In genomic region chr1:28369225-28369517, GRCh38 we compare ENCODE assay signal across 8 cellular contexts. TPM values are rescaled to one million over a fixed set of nuclear protein-coding genes. Genes with fewer than 3 reads are reported as not detected.
DNase-seq lines count a peak whose midpoint lies in the region; ATAC-seq and TF ChIP-seq lines count a peak whose summit lies in the region.

No MANE protein-coding gene starts in this region.

- peaks cover 10% of the 10 kb centered on the region for H3K4me1 Mint-ChIP-seq in T-helper 17 cell

- no peak for ATAC-seq in T-helper 17 cell
- ATAC-seq in GM21515 (IDR thresholded peaks at IDR 0.05; ENCODE audit: unreplicated experiment) = no peak

- peak overlapping the region; percentile 91 for H3K4me3 Mint-ChIP-seq in T-helper 17 cell

- no peaks in the 10 kb centered on the region for H3K27me3 Mint-ChIP-seq in T-helper 17 cell

- TF ChIP-seq CTCF in GM12875 (IDR thresholded peaks at IDR 0.05; ENCODE audit: borderline replicate concordance, insufficient read depth, low read depth, low read length) (no peak), fibroblast of villous mesenchyme (IDR thresholded peaks at IDR 0.05; ENCODE audit: insufficient read depth, low read depth, low read length) (no peak), GM10266 (IDR thresholded peaks at IDR 0.05; ENCODE audit: control insufficient read depth, insufficient read depth, low read depth, missing control alignments) (no peak)

- H3K4me3 ChIP-seq in GM12875 (ENCODE audit: low read depth, low read length) = peak overlapping the region; percentile 81
- peak overlapping the region; percentile 79 for H3K4me3 ChIP-seq in fibroblast of villous mesenchyme (ENCODE audit: low read depth, low read length)
- peak overlapping the region; percentile 84 for H3K4me3 ChIP-seq in skeletal muscle cell (ENCODE audit: low read depth, low read length)

- DNase-seq in T-helper 17 cell (no peak), fibroblast of villous mesenchyme (ENCODE audit: low read depth) (no peak), skeletal muscle cell (ENCODE audit: low read depth) (no peak), T-helper 9 cell (no peak), GM10266 (ENCODE audit: extremely low spot score) (no peak), NCI-H146 treated with DMSO at 0.1 percent for 48 hours (lab: John Stamatoyannopoulos, UW; ENCODE audit: unreplicated experiment) (no peak)

- no peaks in the 10 kb centered on the region for H3K36me3 Mint-ChIP-seq in T-helper 17 cell (ENCODE audit: low read depth)

- peak overlapping the region; percentile 89 for H3K27ac Mint-ChIP-seq in T-helper 17 cell

- no peaks in the 10 kb centered on the region for H3K9me3 ChIP-seq in T-helper 17 cell (ENCODE audit: control insufficient read depth, low read length, poor library complexity, severe bottlenecking)

RNA-seq across cellular contexts. Expression of gene PHACTR4, which starts 0.4 kb away (rescaled TPM):
- 10 to 100 TPM; 20.9 to 23.9 TPM for total RNA-seq in T-helper 17 cell
- total RNA-seq in fibroblast of villous mesenchyme = 11.6 and 12.1 TPM in 2 replicates

RNA-seq across cellular contexts. Expression of gene MED18, which starts 40.3 kb away (rescaled TPM):
- 1 to 10 TPM; 4.6 to 4.7 TPM for total RNA-seq in T-helper 17 cell
- 14.5 and 20.3 TPM in 2 replicates for total RNA-seq in fibroblast of villous mesenchyme
